In the genomic region with DNA sequence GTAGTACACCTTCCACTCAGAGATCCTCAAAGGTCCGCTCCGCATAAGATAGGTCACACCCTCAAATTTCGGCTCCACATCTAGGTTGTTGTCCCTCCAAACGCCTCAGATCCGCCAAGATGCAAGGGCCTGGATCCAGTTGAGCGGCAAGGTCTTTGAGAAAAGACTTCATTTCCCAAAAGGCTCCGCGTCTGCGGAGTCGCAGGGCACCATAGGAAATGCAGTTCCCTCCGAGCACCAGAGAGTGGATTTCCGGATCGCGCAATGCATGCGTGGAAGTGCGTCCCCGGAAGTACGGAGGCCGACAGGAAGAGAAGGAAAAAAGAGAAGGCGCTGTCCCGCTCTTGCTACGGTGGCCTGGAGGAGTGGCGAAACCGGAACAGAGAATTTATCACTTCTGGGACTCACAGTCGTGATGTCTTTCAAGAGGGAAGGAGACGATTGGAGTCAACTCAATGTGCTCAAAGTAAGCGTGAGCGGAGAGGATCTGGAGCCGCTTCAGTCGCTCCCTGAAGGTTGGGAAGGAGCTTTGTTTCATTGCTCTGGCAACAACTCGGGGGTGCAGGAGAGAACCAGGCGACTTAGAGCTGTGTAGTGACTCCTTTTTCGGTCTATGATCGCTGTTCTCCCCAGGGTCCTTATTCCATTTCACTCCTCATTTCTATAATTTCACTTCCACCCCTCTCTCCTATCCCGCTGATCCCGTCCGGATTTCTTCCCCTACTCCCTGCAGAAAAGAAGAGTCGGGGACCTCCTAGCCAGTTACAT, we compare ENCODE assay signal across 1 cellular context.
TF ChIP-seq lines count a peak whose summit lies in the region.

A gene with protein sequence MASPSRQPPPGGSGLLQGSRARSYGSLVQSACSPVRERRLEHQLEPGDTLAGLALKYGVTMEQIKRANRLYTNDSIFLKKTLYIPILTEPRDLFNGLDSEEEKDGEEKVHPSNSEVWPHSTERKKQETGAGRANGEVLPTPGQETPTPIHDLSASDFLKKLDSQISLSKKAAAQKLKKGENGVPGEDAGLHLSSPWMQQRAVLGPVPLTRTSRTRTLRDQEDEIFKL (minus strand): TSS at position 165 of the 768 bp plus-strand sequence. CDS start 644 bp downstream, outside the sequence.
A gene with protein sequence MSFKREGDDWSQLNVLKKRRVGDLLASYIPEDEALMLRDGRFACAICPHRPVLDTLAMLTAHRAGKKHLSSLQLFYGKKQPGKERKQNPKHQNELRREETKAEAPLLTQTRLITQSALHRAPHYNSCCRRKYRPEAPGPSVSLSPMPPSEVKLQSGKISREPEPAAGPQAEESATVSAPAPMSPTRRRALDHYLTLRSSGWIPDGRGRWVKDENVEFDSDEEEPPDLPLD (plus strand): TSS at position 407 of the 768 bp plus-strand sequence. CDS start 9 bp downstream, at position 416.

TF ChIP-seq in HepG2, 621 proteins besides CTCF, POLR2A, EP300 and RAD21 (continued from another document and continues in another):
- TF ChIP-seq RFXANK (CRISPR knock-in tag; IDR thresholded peaks at IDR 0.05) (0 out of 2 replicates have a peak, but pooled peaks have one; percentile 23), ZNF724P (CRISPR knock-in tag; IDR thresholded peaks at IDR 0.05; ENCODE audit: borderline replicate concordance) (no peak), TMF1 (CRISPR knock-in tag; IDR thresholded peaks at IDR 0.05; ENCODE audit: low read depth) (no peak), KDM6A (CRISPR knock-in tag; IDR thresholded peaks at IDR 0.05; ENCODE audit: low read depth) (no peak), ZSCAN21 (CRISPR knock-in tag; IDR thresholded peaks at IDR 0.05; ENCODE audit: borderline replicate concordance) (no peak), GATAD2A (CRISPR knock-in tag; IDR thresholded peaks at IDR 0.05) (peak; percentile 69), ZNF317 (CRISPR knock-in tag; IDR thresholded peaks at IDR 0.05) (0 out of 2 replicates have a peak, but pooled peaks have one; percentile 71), SIX1 (CRISPR knock-in tag; IDR thresholded peaks at IDR 0.05; ENCODE audit: borderline replicate concordance) (peak; percentile 70; the same call in 1 of the 2 replicates), TRIM24 (CRISPR knock-in tag; IDR thresholded peaks at IDR 0.05) (no peak), THAP11 (CRISPR knock-in tag; IDR thresholded peaks at IDR 0.05) (peak; percentile 99), MTF1 (CRISPR knock-in tag; IDR thresholded peaks at IDR 0.05) (no peak), FOXM1 (CRISPR knock-in tag; IDR thresholded peaks at IDR 0.05) (0 out of 2 replicates have a peak, but pooled peaks have one; percentile 14), ZNF777 (CRISPR knock-in tag; IDR thresholded peaks at IDR 0.05) (peak; percentile 43; the same call in 1 of the 2 replicates), ZNF772 (CRISPR knock-in tag; IDR thresholded peaks at IDR 0.05) (peak; percentile 94), ZNF569 (CRISPR knock-in tag; IDR thresholded peaks at IDR 0.05; ENCODE audit: borderline replicate concordance) (no peak), ZNF432 (CRISPR knock-in tag; IDR thresholded peaks at IDR 0.05; ENCODE audit: borderline replicate concordance) (no peak), SNRNP70 (IDR thresholded peaks at IDR 0.05; ENCODE audit: low read depth, low read length) (no peak), BCL6 (CRISPR knock-in tag; IDR thresholded peaks at IDR 0.05) (peak; percentile 17; the same call in 1 of the 2 replicates), MED1 (CRISPR knock-in tag; IDR thresholded peaks at IDR 0.05) (peak; percentile 71), ZNF83 (CRISPR knock-in tag; IDR thresholded peaks at IDR 0.05; ENCODE audit: borderline replicate concordance) (no peak), SRSF4 (IDR thresholded peaks at IDR 0.05; ENCODE audit: low read depth, low read length, poor library complexity, severe bottlenecking) (no peak), MIXL1 (CRISPR knock-in tag; IDR thresholded peaks at IDR 0.05) (peak; percentile 67; the same call in 1 of the 2 replicates), AGO2 (optimal IDR thresholded peaks at IDR 0.05; ENCODE audit: low read depth, low read length) (no peak), ZNF30 (CRISPR knock-in tag; IDR thresholded peaks at IDR 0.05) (no peak), HNF4G (IDR thresholded peaks at IDR 0.05; ENCODE audit: borderline replicate concordance, low read depth, low read length) (no peak; the same call in 1 of the 2 replicates), HNF4G (CRISPR knock-in tag; IDR thresholded peaks at IDR 0.05; ENCODE audit: borderline replicate concordance, low read depth) (no peak), HOXA3 (CRISPR knock-in tag; IDR thresholded peaks at IDR 0.05) (peak; percentile 95), NFE2L1 (CRISPR knock-in tag; IDR thresholded peaks at IDR 0.05; ENCODE audit: borderline replicate concordance) (no peak), ZNF10 (CRISPR knock-in tag; IDR thresholded peaks at IDR 0.05; ENCODE audit: borderline replicate concordance, low read depth) (no peak), ZNF713 (CRISPR knock-in tag; IDR thresholded peaks at IDR 0.05) (peak; percentile 97; the same call in 1 of the 2 replicates), CCAR2 (optimal IDR thresholded peaks at IDR 0.05; ENCODE audit: low read depth, low read length) (no peak), ZNF878 (CRISPR knock-in tag; IDR thresholded peaks at IDR 0.05) (no peak), ZNF674 (CRISPR knock-in tag; IDR thresholded peaks at IDR 0.05; ENCODE audit: low read depth) (0 out of 2 replicates have a peak, but pooled peaks have one; percentile 48), ONECUT2 (CRISPR knock-in tag; IDR thresholded peaks at IDR 0.05) (no peak), ZKSCAN5 (CRISPR knock-in tag; IDR thresholded peaks at IDR 0.05) (no peak), WIZ (CRISPR knock-in tag; IDR thresholded peaks at IDR 0.05) (peak; percentile 76; the same call in 1 of the 2 replicates), ZNF543 (CRISPR knock-in tag; IDR thresholded peaks at IDR 0.05) (peak; percentile 49; the same call in 1 of the 2 replicates), ZNF775 (CRISPR knock-in tag; IDR thresholded peaks at IDR 0.05; ENCODE audit: borderline replicate concordance) (no peak), JUND (CRISPR knock-in tag; IDR thresholded peaks at IDR 0.05) (no peak), ZNF468 (CRISPR knock-in tag; IDR thresholded peaks at IDR 0.05) (no peak), FOSL1 (CRISPR knock-in tag; IDR thresholded peaks at IDR 0.05; ENCODE audit: borderline replicate concordance) (no peak), KLF13 (CRISPR knock-in tag; IDR thresholded peaks at IDR 0.05) (no peak), ATM (IDR thresholded peaks at IDR 0.05; ENCODE audit: borderline replicate concordance) (no peak), NFKBIZ (CRISPR knock-in tag; IDR thresholded peaks at IDR 0.05) (no peak), TP53 (CRISPR knock-in tag; conservative IDR thresholded peaks at IDR 0.05) (peak; percentile 71; the same call in 1 of the 2 replicates), SIN3A (IDR thresholded peaks at IDR 0.05; ENCODE audit: borderline replicate concordance, low read depth, low read length) (peak; percentile 96), YEATS4 (CRISPR knock-in tag; IDR thresholded peaks at IDR 0.05; ENCODE audit: borderline replicate concordance) (peak; percentile 73), HNF4A (CRISPR knock-in tag; IDR thresholded peaks at IDR 0.05) (no peak), SOX13 (IDR thresholded peaks at IDR 0.05) (no peak), SOX13 (CRISPR knock-in tag; conservative IDR thresholded peaks at IDR 0.05 in 1 of 2, IDR thresholded peaks at IDR 0.05 in 1 of 2) (peak in 1 of 2 experiments; percentile 18; a peak in 1 of 4 replicates), ZNF629 (CRISPR knock-in tag; conservative IDR thresholded peaks at IDR 0.05) (peak; percentile 34; the same call in 1 of the 2 replicates), ZNF7 (CRISPR knock-in tag; IDR thresholded peaks at IDR 0.05) (no peak), KAT2B (IDR thresholded peaks at IDR 0.05; ENCODE audit: borderline replicate concordance, low read depth, low read length) (no peak)
- TF ChIP-seq, protein P1, sequence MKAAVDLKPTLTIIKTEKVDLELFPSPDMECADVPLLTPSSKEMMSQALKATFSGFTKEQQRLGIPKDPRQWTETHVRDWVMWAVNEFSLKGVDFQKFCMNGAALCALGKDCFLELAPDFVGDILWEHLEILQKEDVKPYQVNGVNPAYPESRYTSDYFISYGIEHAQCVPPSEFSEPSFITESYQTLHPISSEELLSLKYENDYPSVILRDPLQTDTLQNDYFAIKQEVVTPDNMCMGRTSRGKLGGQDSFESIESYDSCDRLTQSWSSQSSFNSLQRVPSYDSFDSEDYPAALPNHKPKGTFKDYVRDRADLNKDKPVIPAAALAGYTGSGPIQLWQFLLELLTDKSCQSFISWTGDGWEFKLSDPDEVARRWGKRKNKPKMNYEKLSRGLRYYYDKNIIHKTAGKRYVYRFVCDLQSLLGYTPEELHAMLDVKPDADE (CRISPR knock-in tag; IDR thresholded peaks at IDR 0.05): no peak
- TF ChIP-seq, protein P2, sequence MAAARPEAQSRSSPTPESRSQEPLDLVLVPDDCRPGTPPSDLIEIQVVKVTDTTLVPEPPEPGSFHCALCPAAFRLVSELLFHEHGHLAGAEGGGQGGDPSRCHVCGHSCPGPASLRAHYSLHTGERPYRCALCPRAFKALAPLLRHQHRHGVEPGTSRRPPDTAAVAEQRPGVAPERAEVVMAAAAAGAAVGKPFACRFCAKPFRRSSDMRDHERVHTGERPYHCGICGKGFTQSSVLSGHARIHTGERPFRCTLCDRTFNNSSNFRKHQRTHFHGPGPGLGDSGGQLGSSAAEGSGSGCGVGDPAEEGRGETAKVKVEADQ (CRISPR knock-in tag; IDR thresholded peaks at IDR 0.05; ENCODE audit: borderline replicate concordance): peak; percentile 66; the same call in 1 of the 2 replicates
- TF ChIP-seq, protein P3, sequence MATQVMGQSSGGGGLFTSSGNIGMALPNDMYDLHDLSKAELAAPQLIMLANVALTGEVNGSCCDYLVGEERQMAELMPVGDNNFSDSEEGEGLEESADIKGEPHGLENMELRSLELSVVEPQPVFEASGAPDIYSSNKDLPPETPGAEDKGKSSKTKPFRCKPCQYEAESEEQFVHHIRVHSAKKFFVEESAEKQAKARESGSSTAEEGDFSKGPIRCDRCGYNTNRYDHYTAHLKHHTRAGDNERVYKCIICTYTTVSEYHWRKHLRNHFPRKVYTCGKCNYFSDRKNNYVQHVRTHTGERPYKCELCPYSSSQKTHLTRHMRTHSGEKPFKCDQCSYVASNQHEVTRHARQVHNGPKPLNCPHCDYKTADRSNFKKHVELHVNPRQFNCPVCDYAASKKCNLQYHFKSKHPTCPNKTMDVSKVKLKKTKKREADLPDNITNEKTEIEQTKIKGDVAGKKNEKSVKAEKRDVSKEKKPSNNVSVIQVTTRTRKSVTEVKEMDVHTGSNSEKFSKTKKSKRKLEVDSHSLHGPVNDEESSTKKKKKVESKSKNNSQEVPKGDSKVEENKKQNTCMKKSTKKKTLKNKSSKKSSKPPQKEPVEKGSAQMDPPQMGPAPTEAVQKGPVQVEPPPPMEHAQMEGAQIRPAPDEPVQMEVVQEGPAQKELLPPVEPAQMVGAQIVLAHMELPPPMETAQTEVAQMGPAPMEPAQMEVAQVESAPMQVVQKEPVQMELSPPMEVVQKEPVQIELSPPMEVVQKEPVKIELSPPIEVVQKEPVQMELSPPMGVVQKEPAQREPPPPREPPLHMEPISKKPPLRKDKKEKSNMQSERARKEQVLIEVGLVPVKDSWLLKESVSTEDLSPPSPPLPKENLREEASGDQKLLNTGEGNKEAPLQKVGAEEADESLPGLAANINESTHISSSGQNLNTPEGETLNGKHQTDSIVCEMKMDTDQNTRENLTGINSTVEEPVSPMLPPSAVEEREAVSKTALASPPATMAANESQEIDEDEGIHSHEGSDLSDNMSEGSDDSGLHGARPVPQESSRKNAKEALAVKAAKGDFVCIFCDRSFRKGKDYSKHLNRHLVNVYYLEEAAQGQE (IDR thresholded peaks at IDR 0.05; ENCODE audit: borderline replicate concordance in 1 of 2, low read depth in 1 of 2, low read length in 2 of 2): peak in 1 of 2 experiments; percentile 73; a peak in 2 of 4 replicates
- TF ChIP-seq, protein P4, sequence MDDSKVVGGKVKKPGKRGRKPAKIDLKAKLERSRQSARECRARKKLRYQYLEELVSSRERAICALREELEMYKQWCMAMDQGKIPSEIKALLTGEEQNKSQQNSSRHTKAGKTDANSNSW (CRISPR knock-in tag; IDR thresholded peaks at IDR 0.05; ENCODE audit: borderline replicate concordance): no peak
- TF ChIP-seq, protein P5, sequence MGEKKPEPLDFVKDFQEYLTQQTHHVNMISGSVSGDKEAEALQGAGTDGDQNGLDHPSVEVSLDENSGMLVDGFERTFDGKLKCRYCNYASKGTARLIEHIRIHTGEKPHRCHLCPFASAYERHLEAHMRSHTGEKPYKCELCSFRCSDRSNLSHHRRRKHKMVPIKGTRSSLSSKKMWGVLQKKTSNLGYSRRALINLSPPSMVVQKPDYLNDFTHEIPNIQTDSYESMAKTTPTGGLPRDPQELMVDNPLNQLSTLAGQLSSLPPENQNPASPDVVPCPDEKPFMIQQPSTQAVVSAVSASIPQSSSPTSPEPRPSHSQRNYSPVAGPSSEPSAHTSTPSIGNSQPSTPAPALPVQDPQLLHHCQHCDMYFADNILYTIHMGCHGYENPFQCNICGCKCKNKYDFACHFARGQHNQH (CRISPR knock-in tag; IDR thresholded peaks at IDR 0.05): peak; percentile 54
- TF ChIP-seq, protein P6, sequence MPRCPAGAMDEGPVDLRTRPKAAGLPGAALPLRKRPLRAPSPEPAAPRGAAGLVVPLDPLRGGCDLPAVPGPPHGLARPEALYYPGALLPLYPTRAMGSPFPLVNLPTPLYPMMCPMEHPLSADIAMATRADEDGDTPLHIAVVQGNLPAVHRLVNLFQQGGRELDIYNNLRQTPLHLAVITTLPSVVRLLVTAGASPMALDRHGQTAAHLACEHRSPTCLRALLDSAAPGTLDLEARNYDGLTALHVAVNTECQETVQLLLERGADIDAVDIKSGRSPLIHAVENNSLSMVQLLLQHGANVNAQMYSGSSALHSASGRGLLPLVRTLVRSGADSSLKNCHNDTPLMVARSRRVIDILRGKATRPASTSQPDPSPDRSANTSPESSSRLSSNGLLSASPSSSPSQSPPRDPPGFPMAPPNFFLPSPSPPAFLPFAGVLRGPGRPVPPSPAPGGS (CRISPR knock-in tag; IDR thresholded peaks at IDR 0.05): peak; percentile 53
- TF ChIP-seq, protein P7, sequence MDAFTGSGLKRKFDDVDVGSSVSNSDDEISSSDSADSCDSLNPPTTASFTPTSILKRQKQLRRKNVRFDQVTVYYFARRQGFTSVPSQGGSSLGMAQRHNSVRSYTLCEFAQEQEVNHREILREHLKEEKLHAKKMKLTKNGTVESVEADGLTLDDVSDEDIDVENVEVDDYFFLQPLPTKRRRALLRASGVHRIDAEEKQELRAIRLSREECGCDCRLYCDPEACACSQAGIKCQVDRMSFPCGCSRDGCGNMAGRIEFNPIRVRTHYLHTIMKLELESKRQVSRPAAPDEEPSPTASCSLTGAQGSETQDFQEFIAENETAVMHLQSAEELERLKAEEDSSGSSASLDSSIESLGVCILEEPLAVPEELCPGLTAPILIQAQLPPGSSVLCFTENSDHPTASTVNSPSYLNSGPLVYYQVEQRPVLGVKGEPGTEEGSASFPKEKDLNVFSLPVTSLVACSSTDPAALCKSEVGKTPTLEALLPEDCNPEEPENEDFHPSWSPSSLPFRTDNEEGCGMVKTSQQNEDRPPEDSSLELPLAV (CRISPR knock-in tag; conservative IDR thresholded peaks at IDR 0.05; ENCODE audit: low read depth): no peak
- TF ChIP-seq, protein P8, sequence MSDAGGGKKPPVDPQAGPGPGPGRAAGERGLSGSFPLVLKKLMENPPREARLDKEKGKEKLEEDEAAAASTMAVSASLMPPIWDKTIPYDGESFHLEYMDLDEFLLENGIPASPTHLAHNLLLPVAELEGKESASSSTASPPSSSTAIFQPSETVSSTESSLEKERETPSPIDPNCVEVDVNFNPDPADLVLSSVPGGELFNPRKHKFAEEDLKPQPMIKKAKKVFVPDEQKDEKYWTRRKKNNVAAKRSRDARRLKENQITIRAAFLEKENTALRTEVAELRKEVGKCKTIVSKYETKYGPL (CRISPR knock-in tag; IDR thresholded peaks at IDR 0.05): peak; percentile 58; the same call in 1 of the 2 replicates
